ENCODE assay signal across 21 cellular contexts in the genomic region with DNA sequence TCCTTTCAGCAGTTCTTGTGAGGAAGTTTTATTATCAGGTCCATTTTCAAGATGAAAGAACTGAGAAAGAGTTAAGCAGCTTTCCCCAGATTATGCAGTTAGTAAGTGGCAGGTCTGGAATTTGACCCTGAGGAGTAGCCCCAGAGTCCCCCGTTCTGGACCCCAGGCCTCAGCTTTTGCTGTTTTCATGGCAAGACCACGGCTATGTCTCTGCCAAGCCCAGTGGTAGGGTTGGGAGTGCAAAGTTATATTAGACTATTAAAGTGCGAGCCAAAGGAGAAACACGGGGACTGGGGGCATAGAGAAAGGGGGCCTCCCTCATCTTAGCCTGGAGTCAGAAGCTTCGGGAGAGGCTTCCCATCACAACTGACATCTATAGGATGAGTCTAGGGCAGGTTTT. TPM values are rescaled to one million over a fixed set of nuclear protein-coding genes. Genes with fewer than 3 reads are reported as not detected.
"Had no signal": no experiment of that assay in that cellular context is flagged by ENCODE, and none has a peak within 500 bp of the region (broad histone marks: within the 10 kb centered on the region; RNA-seq: fewer than 3 reads in every experiment).

No MANE protein-coding gene starts in this region.

- H3K27me3 ChIP-seq: cardiac muscle cell, esophagus squamous epithelium had no signal

- DNase-seq: activated CD4-positive, alpha-beta T cell treated with anti-CD3 and anti-CD28 coated beads, Interleukin-2, amount 50 U/mL, for 4 hours; activated CD4-positive, CD25-positive, alpha-beta regulatory T cell treated with anti-CD3 and anti-CD28 coated beads, Interleukin-2, amount 50 U/mL, for 72 hours; effector CD4-positive, alpha-beta T cell; esophagus squamous epithelium; hippocampal formation; left ventricle myocardium inferior; nucleus accumbens; small intestine had no signal

- H3K27ac ChIP-seq: cardiac muscle cell, esophagus squamous epithelium, left ventricle myocardium inferior, prostate gland had no signal

- H3K4me1 ChIP-seq: prostate gland had no signal

- H3K9me3 ChIP-seq: esophagus squamous epithelium, left ventricle myocardium inferior, prostate gland had no signal

- H3K4me3 ChIP-seq: cardiac muscle cell, esophagus squamous epithelium, left ventricle myocardium inferior, prostate gland had no signal

- H3K36me3 Mint-ChIP-seq: activated naive CD4-positive, alpha-beta T cell treated with anti-CD3 and anti-CD28 coated beads, Interleukin-2, amount 50 U/mL, for 24 hours; memory B cell had no signal

- H3K9me3 Mint-ChIP-seq: activated naive CD4-positive, alpha-beta T cell treated with anti-CD3 and anti-CD28 coated beads, Interleukin-2, amount 50 U/mL, for 24 hours; activated T-helper 2 cell treated with anti-CD3 and anti-CD28 coated beads, Interferon-gamma antibody, Interleukin-2, Interleukin-4, amounts not matched to agents 10 μg/mL and 5 μg/mL and 100 μg/mL, durations not matched to agents 14 hours and 24 hours and 36 hours; memory B cell; nephron; stimulated activated naive CD8-positive, alpha-beta T cell treated with anti-CD3 and anti-CD28 coated beads, Interleukin-15, Interleukin-2, amounts not matched to agents 100 ng/mL and 50 ng/mL, for 24 hours had no signal

- H3K36me3 ChIP-seq: cardiac muscle cell, prostate gland had no signal

- FAIRE-seq: colon, keratinocyte, small intestine, urothelium cell line had no signal

- H3K4me3 Mint-ChIP-seq: activated naive CD4-positive, alpha-beta T cell treated with anti-CD3 and anti-CD28 coated beads, Interleukin-2, amount 50 U/mL, for 24 hours; memory B cell; nephron; stimulated activated naive CD8-positive, alpha-beta T cell treated with anti-CD3 and anti-CD28 coated beads, Interleukin-15, Interleukin-2, amounts not matched to agents 100 ng/mL and 50 ng/mL, for 24 hours had no signal

- H3K27me3 Mint-ChIP-seq: activated naive CD4-positive, alpha-beta T cell treated with anti-CD3 and anti-CD28 coated beads, Interleukin-2, amount 50 U/mL, for 24 hours; stimulated activated naive CD8-positive, alpha-beta T cell treated with anti-CD3 and anti-CD28 coated beads, Interleukin-15, Interleukin-2, amounts not matched to agents 100 ng/mL and 50 ng/mL, for 24 hours had no signal

- ATAC-seq: right cardiac atrium had no signal

- H3K27ac Mint-ChIP-seq: activated naive CD4-positive, alpha-beta T cell treated with anti-CD3 and anti-CD28 coated beads, Interleukin-2, amount 50 U/mL, for 24 hours; activated T-helper 2 cell treated with anti-CD3 and anti-CD28 coated beads, Interferon-gamma antibody, Interleukin-2, Interleukin-4, amounts not matched to agents 10 μg/mL and 5 μg/mL and 100 μg/mL, durations not matched to agents 14 hours and 24 hours and 36 hours; memory B cell; nephron; stimulated activated naive CD8-positive, alpha-beta T cell treated with anti-CD3 and anti-CD28 coated beads, Interleukin-15, Interleukin-2, amounts not matched to agents 100 ng/mL and 50 ng/mL, for 24 hours had no signal

RNA-seq across cellular contexts. Expression of a gene that starts 19.3 kb away (rescaled TPM):
- total RNA-seq: activated T-helper 2 cell treated with anti-CD3 and anti-CD28 coated beads, Interferon-gamma antibody, Interleukin-2, Interleukin-4, amounts not matched to agents 10 μg/mL and 5 μg/mL and 100 μg/mL, durations not matched to agents 14 hours and 24 hours and 36 hours; cardiac muscle cell; fibroblast of villous mesenchyme; left ventricle myocardium inferior; prostate gland; temporal lobe had no signal
- polyA plus RNA-seq: keratinocyte had no signal

RNA-seq across cellular contexts. Expression of a gene that starts 26.1 kb away (rescaled TPM):
- total RNA-seq: activated T-helper 2 cell treated with anti-CD3 and anti-CD28 coated beads, Interferon-gamma antibody, Interleukin-2, Interleukin-4, amounts not matched to agents 10 μg/mL and 5 μg/mL and 100 μg/mL, durations not matched to agents 14 hours and 24 hours and 36 hours; cardiac muscle cell; esophagus squamous epithelium; fibroblast of villous mesenchyme; left ventricle myocardium inferior; right cardiac atrium; temporal lobe had no signal
- polyA plus RNA-seq: cardiac muscle cell, keratinocyte had no signal
